12 cellular contexts compared by ENCODE assay signal in genomic region chr2:190410171-190410570, GRCh38. TPM values are rescaled to one million over a fixed set of nuclear protein-coding genes. Genes with fewer than 3 reads are reported as not detected.
DNase-seq lines count a peak whose midpoint lies in the region; ATAC-seq and TF ChIP-seq lines count a peak whose summit lies in the region.
"Had no signal": no experiment of that assay in that cellular context is flagged by ENCODE, and none has a peak within 500 bp of the region (broad histone marks: within the 10 kb centered on the region; RNA-seq: fewer than 3 reads in every experiment).

No MANE protein-coding gene starts in this region.

- H3K4me1 Mint-ChIP-seq in CD4-positive, alpha-beta T cell (ENCODE audit: low read depth), result peaks cover 56% of the 10 kb centered on the region
- peaks cover 42% of the 10 kb centered on the region for H3K4me1 Mint-ChIP-seq in T-helper 17 cell

- H3K27me3 Mint-ChIP-seq in CD4-positive, alpha-beta T cell, result no peaks in the 10 kb centered on the region
- no peaks in the 10 kb centered on the region for H3K27me3 Mint-ChIP-seq in T-helper 17 cell

- no peaks in the 10 kb centered on the region for H3K27me3 ChIP-seq in CD4-positive, alpha-beta T cell (ENCODE audit: control insufficient read depth, insufficient read depth, low read length)

- no peak overlapping the region for H3K27ac ChIP-seq in CD4-positive, alpha-beta T cell (ENCODE audit: low read depth, low read length)

- no peaks in the 10 kb centered on the region for H3K9me3 ChIP-seq in CD4-positive, alpha-beta T cell (ENCODE audit: control insufficient read depth, low read length)
- H3K9me3 ChIP-seq in T-helper 17 cell (ENCODE audit: control insufficient read depth, low read length, poor library complexity, severe bottlenecking), result no peaks in the 10 kb centered on the region

- POLR2A ChIA-PET in CD4-positive, alpha-beta T cell (lab: Charles Lee), result interaction anchor here (0.5 to 5.5 kb wide), 8 partner anchors 36 to 475 kb away, joined by 3 to 100 read pairs (median 3); partner anchors contain the start of genes GLS and NEMP2

- DNase-seq in CD4-positive, alpha-beta T cell, result no peak
- DNase-seq in GF-D8 (lab: John Stamatoyannopoulos, UW) (peak; percentile 34), T-helper 17 cell (no peak), inferior parietal cortex (ENCODE audit: extremely low spot score) (peak; percentile 48), posterior cingulate gyrus (no peak)
- DNase-seq: activated CD4-positive, alpha-beta T cell treated with anti-CD3 and anti-CD28 coated beads, Interleukin-2, amount 50 U/mL, for 1 hour; aorta; head of caudate nucleus; NCI-H510A; stimulated activated CD4-positive, alpha-beta T cell treated with anti-CD3 and anti-CD28 coated beads, Interleukin-2, amount 100 ng/mL, for 24 hours had no signal

- H3K27ac Mint-ChIP-seq in CD4-positive, alpha-beta T cell, result peak overlapping the region; percentile 97
- peak overlapping the region; percentile 47 for H3K27ac Mint-ChIP-seq in T-helper 17 cell

- TF ChIP-seq CTCF in CD4-positive, alpha-beta T cell (IDR thresholded peaks at IDR 0.05), result no peak

- H3K36me3 Mint-ChIP-seq in CD4-positive, alpha-beta T cell (ENCODE audit: low read depth), result peaks cover 23% of the 10 kb centered on the region
- peaks cover 6% of the 10 kb centered on the region for H3K36me3 Mint-ChIP-seq in T-helper 17 cell (ENCODE audit: low read depth)

- intact Hi-C loops in CD4-positive, alpha-beta T cell (cut with DNase I, micrococcal nuclease), result no loop called here
- intact Hi-C loops in posterior cingulate gyrus (cut with DNase I), result no loop called here

- no peak for ATAC-seq in CD4-positive, alpha-beta T cell (ENCODE audit: poor library complexity)
- ATAC-seq in T-helper 17 cell, result no peak
- ATAC-seq in HG03457 (IDR thresholded peaks at IDR 0.05; ENCODE audit: unreplicated experiment), result no peak
- ATAC-seq in HG03354 (IDR thresholded peaks at IDR 0.05; ENCODE audit: poor library complexity, severe bottlenecking, unreplicated experiment), result no peak

- peak overlapping the region; percentile 94 for H3K4me3 Mint-ChIP-seq in CD4-positive, alpha-beta T cell
- peak overlapping the region; percentile 92 for H3K4me3 Mint-ChIP-seq in T-helper 17 cell

- H3K9me3 Mint-ChIP-seq in CD4-positive, alpha-beta T cell, result no peaks in the 10 kb centered on the region

- CTCF ChIA-PET in CD4-positive, alpha-beta T cell (lab: Charles Lee), result interaction anchor here (0.9 kb wide), 1 partner anchor 27 kb away, joined by 3 read pairs; no protein-coding TSS in a partner anchor

RNA-seq across cellular contexts. Expression of gene MFSD6, which starts 2.0 kb away (rescaled TPM):
- 10 to 100 TPM; 41.2 to 47.8 TPM for total RNA-seq in CD4-positive, alpha-beta T cell
- total RNA-seq in T-helper 17 cell, result 10 to 100 TPM; 36.2 to 55.6 TPM

Comparison
In these comparisons a context has a peak if more than half of its experiments do, and no peak if none do; other contexts are left out.
1. DNase-seq: peak in GF-D8 (single experiment) and inferior parietal cortex (single experiment); none in CD4-positive, alpha-beta T cell (0 of 10), T-helper 17 cell (0 of 3) and posterior cingulate gyrus (0 of 10).